15 cellular contexts compared by ENCODE assay signal in the genomic region with DNA sequence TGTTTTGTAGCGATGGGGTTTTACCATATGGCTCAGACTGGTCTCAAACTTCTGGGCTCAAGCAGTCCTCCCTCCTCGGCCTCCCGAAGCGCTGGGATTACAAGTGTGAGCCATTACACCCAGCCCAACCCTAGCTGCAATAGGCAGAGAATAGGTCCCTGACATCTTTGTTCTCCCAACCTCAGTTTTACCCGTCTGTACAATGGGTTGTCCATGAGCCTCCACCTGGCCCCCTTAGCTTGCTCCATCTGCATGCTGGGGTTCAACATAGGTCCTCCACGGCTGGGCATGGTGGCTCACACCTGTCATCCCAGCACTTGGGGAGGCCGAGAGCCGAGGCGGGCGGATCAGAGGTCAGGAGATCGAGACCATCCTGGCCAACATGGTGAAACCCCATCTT.
"Had no signal": no experiment of that assay in that cellular context is flagged by ENCODE, and none has a peak within 500 bp of the region (broad histone marks: within the 10 kb centered on the region; RNA-seq: fewer than 3 reads in every experiment).

No MANE protein-coding gene starts in this region.

- H3K4me1 ChIP-seq: colonic mucosa had no signal

- H3K4me3 ChIP-seq: colonic mucosa, hepatocyte, ovary, thyroid gland had no signal

- H3K9me3 ChIP-seq: colonic mucosa, ovary, SK-N-SH, spleen, thyroid gland had no signal

- H3K36me3 ChIP-seq: colonic mucosa, ovary had no signal

- H3K27me3 ChIP-seq: colonic mucosa, hepatocyte, ovary, spleen, thyroid gland had no signal

- DNase-seq: activated CD4-positive, alpha-beta T cell treated with anti-CD3 and anti-CD28 coated beads for 36 hours; activated CD4-positive, alpha-beta T cell treated with anti-CD3 and anti-CD28 coated beads, Interleukin-2, amount 50 U/mL, for 48 hours; activated T-cell treated with anti-CD3 and anti-CD28 coated beads for 4 hours; amniotic stem cell; colonic mucosa; mesendoderm; naive thymus-derived CD4-positive, alpha-beta T cell; ovary; SK-N-SH; spleen; stimulated activated CD4-positive, alpha-beta T cell treated with anti-CD3 and anti-CD28 coated beads, Interleukin-4, amount 100 ng/mL, for 4 hours; thyroid gland had no signal

- ATAC-seq: activated CD4-positive, alpha-beta T cell treated with anti-CD3 and anti-CD28 coated beads for 36 hours; naive thymus-derived CD4-positive, alpha-beta T cell; stimulated activated memory B cell treated with anti-CD40 and anti-IgM and Interleukin-4, amounts not matched to agents 10 μg/mL and 1 μg/mL and 100 μg/mL, for 72 hours; WTC11 had no signal

- H3K27ac ChIP-seq: colonic mucosa, hepatocyte had no signal
